In genomic region chr17:19977360-19978205, GRCh38 we compare ENCODE assay signal across 8 cellular contexts. TPM values are rescaled to one million over a fixed set of nuclear protein-coding genes. Genes with fewer than 3 reads are reported as not detected.
A peak's percentile ranks its signal among the peaks of the same experiment; 100 is the strongest.
DNase-seq lines count a peak whose midpoint lies in the region; ATAC-seq lines count a peak whose summit lies in the region.

A gene with protein sequence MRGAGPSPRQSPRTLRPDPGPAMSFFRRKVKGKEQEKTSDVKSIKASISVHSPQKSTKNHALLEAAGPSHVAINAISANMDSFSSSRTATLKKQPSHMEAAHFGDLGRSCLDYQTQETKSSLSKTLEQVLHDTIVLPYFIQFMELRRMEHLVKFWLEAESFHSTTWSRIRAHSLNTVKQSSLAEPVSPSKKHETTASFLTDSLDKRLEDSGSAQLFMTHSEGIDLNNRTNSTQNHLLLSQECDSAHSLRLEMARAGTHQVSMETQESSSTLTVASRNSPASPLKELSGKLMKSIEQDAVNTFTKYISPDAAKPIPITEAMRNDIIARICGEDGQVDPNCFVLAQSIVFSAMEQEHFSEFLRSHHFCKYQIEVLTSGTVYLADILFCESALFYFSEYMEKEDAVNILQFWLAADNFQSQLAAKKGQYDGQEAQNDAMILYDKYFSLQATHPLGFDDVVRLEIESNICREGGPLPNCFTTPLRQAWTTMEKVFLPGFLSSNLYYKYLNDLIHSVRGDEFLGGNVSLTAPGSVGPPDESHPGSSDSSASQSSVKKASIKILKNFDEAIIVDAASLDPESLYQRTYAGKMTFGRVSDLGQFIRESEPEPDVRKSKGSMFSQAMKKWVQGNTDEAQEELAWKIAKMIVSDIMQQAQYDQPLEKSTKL (minus strand): TSS chr17:19977828. CDS start chr17:19977679, 149 bp downstream.

- H3K27me3 ChIP-seq in endocrine pancreas (ENCODE audit: control insufficient read depth, insufficient read depth, low read length): peaks cover 4% of the 10 kb centered on the region

- H3K4me1 ChIP-seq in endocrine pancreas (ENCODE audit: control insufficient read depth, insufficient read depth, low read length): no peaks in the 10 kb centered on the region

- H3K36me3 ChIP-seq in endocrine pancreas (ENCODE audit: control insufficient read depth, insufficient read depth, low read length): no peaks in the 10 kb centered on the region

- no peaks in the 10 kb centered on the region for H3K9me3 ChIP-seq in endocrine pancreas (ENCODE audit: control insufficient read depth, low read length)

- H3K9ac ChIP-seq in endocrine pancreas (ENCODE audit: control insufficient read depth, insufficient read depth, low read length): peak within 1 kb of the TSS; percentile 65

- DNase-seq in CMK (ENCODE audit: low read depth) (peak; percentile 82), HPDE6-E6E7 (ENCODE audit: extremely low spot score) (peak; percentile 78), NK-92 (lab: John Stamatoyannopoulos, UW; ENCODE audit: unreplicated experiment) (peak; percentile 34), mesenteric fat pad (ENCODE audit: low spot score) (peak; percentile 99)
- DNase-seq in activated CD8-positive, alpha-beta memory T cell treated with anti-CD3 and anti-CD28 coated beads for 4 hours (ENCODE audit: low read depth in 2 of 2): peak; percentile 86 to 87
- peak; percentile 94 for DNase-seq in stimulated activated CD8-positive, alpha-beta memory T cell treated with anti-CD3 and anti-CD28 coated beads, Interleukin-15, amount 100 ng/mL, for 24 hours (ENCODE audit: low read depth)

- ATAC-seq in GM19463 (IDR thresholded peaks at IDR 0.05; ENCODE audit: unreplicated experiment): peak; percentile 83

- peak within 1 kb of the TSS; percentile 85 for H3K4me3 ChIP-seq in endocrine pancreas (ENCODE audit: control insufficient read depth, insufficient read depth, low read length)

RNA-seq across cellular contexts. Expression of the gene that starts here (rescaled TPM):
- 29.5 TPM for total RNA-seq in mesenteric fat pad

Comparison
In these comparisons a context has a peak if more than half of its experiments do, and no peak if none do; other contexts are left out.
1. Peak in every context shown above with its lines: DNase-seq, ATAC-seq and H3K4me3 ChIP-seq.
2. DNase-seq: peak in every context shown above with its lines; median percentile 99 in mesenteric fat pad; 94 in stimulated activated CD8-positive, alpha-beta memory T cell treated with anti-CD3 and anti-CD28 coated beads, Interleukin-15, amount 100 ng/mL, for 24 hours; 86 in activated CD8-positive, alpha-beta memory T cell treated with anti-CD3 and anti-CD28 coated beads for 4 hours; 82 in CMK; 78 in HPDE6-E6E7; 34 in NK-92.